ENCODE assay signal across 22 cellular contexts in the genomic region with DNA sequence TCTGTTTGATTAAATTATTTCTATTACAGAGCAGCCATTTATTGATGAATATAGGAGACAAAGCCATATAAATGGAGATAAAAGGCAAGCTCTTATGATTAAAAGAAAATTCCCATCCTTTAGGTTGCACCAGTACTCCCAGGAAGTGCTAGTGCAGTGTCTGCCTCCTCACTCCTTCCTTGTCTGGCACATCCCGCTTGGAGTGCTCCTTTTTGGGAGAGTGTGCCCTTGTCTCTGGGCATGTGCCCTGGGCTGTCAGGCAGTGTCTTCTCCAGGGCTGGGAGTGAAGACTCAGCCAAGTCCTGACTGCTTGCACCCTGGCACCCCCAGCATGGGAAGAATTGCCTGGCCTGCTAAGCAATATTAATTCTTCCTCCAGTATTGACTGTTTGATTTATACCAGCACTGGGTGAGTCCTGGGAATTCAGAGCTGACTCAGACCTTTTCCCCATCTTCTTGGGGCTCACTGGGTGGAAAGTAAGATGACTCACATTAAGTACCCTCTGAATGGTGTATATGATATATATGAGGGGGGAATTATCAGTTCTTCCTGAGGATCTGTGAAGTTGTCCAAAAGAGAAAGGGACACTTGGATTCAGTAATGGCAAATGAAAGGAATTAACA.
DNase-seq lines count a peak whose midpoint lies in the region; FAIRE-seq and TF ChIP-seq lines count a peak whose summit lies in the region.
"Had no signal": no experiment of that assay in that cellular context is flagged by ENCODE, and none has a peak within 500 bp of the region (broad histone marks: within the 10 kb centered on the region; RNA-seq: fewer than 3 reads in every experiment).

No MANE protein-coding gene starts in this region.

- TF ChIP-seq POLR2A in H54 (IDR thresholded peaks at IDR 0.05; ENCODE audit: low read depth, low read length): no peak

- no peak for TF ChIP-seq CTCF in fibroblast of mammary gland (conservative IDR thresholded peaks at IDR 0.05; ENCODE audit: control insufficient read depth, insufficient read depth, low read depth, low read length)

- DNase-seq in H54 (ENCODE audit: insufficient read length, low spot score): peak; percentile 25
- DNase-seq in RPMI7951 (ENCODE audit: low read depth): peak; percentile 28
- peak; percentile 76 for DNase-seq in fibroblast of mammary gland (ENCODE audit: low read depth)
- peak; percentile 42 for DNase-seq in renal cortical epithelial cell (ENCODE audit: low read depth)
- no peak for DNase-seq in T-helper 9 cell
- DNase-seq in NK-92 treated with Interleukin-12 subunit alpha and Interleukin-12 subunit beta, amount 100 ng/mL, for 24 hours (lab: John Stamatoyannopoulos, UW): no peak
- no peak for DNase-seq in NCI-H1105 (lab: John Stamatoyannopoulos, UW)
- no peak for DNase-seq in NCI-H2107 (lab: John Stamatoyannopoulos, UW)
- DNase-seq: activated CD4-positive, alpha-beta T cell treated with anti-CD3 and anti-CD28 coated beads, Interleukin-2, amount 50 U/mL, for 4 hours; activated CD4-positive, CD25-positive, alpha-beta regulatory T cell; activated CD8-positive, alpha-beta memory T cell treated with anti-CD3 and anti-CD28 coated beads, Interleukin-2, amount 50 U/mL, for 4 hours; CD4-positive, alpha-beta T cell; DMS 273 treated with DMSO at 0.1 percent for 48 hours; gastrocnemius medialis; hypothalamus; NCI-H1930; RPMI8226; stomach; T1000 had no signal

- H3K4me3 ChIP-seq in fibroblast of mammary gland (ENCODE audit: control insufficient read depth, low read depth, low read length): no peak overlapping the region
- H3K4me3 ChIP-seq: gastrocnemius medialis, GM23338, stomach, tibial nerve had no signal

- FAIRE-seq in H54 (lab: Jason Lieb, UNC): peak; percentile 64
- FAIRE-seq: G401.6 had no signal

Comparison
In these comparisons a context has a peak if more than half of its experiments do, and no peak if none do; other contexts are left out.
1. DNase-seq: peak in H54 (single experiment), RPMI7951 (single experiment), fibroblast of mammary gland (single experiment) and renal cortical epithelial cell (single experiment); none in T-helper 9 cell (single experiment), NK-92 treated with Interleukin-12 subunit alpha and Interleukin-12 subunit beta, amount 100 ng/mL, for 24 hours (single experiment), NCI-H1105 (single experiment) and NCI-H2107 (single experiment).